Comparison of ENCODE assay signal across 8 cellular contexts in the genomic region with DNA sequence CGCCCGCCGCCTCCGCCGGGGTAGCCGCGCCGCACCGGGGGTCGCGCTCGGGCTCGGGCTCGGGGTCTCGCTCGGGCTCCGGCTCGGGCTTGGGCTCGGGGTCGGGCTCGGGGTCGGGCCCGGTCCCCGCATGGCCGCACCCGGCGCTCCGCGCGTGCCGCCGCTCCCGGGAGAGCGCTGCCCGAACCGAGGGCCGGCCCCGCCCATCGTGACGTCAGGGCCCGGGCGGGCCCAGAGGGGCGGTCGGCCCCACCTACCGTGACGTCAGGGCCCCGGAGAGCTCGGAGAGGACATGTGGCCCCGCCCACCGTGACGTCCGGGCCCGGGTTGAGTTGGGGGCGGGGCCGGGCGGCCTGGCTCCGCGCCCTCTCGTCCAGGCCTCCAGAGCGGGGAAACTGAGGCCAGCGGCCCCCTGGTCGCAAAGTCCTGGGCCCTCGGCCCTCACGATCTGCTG. TPM values are rescaled to one million over a fixed set of nuclear protein-coding genes. Genes with fewer than 3 reads are reported as not detected.
DNase-seq lines count a peak whose midpoint lies in the region; ATAC-seq and TF ChIP-seq lines count a peak whose summit lies in the region.

A gene with protein sequence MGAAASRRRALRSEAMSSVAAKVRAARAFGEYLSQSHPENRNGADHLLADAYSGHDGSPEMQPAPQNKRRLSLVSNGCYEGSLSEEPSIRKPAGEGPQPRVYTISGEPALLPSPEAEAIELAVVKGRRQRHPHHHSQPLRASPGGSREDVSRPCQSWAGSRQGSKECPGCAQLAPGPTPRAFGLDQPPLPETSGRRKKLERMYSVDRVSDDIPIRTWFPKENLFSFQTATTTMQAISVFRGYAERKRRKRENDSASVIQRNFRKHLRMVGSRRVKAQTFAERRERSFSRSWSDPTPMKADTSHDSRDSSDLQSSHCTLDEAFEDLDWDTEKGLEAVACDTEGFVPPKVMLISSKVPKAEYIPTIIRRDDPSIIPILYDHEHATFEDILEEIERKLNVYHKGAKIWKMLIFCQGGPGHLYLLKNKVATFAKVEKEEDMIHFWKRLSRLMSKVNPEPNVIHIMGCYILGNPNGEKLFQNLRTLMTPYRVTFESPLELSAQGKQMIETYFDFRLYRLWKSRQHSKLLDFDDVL (minus strand): TSS at position 188 of the 454 bp plus-strand sequence. CDS start 232 bp downstream, outside the sequence.

- intact Hi-C loops in activated T-helper 2 cell treated with anti-CD3 and anti-CD28 coated beads, Interferon-gamma antibody, Interleukin-2, Interleukin-4, amounts not matched to agents 10 μg/mL and 5 μg/mL and 100 μg/mL, durations not matched to agents 14 hours and 24 hours and 36 hours (cut with micrococcal nuclease), result loop anchor here (2.0 to 10.0 kb wide), 2 partner anchors 92 to 484 kb away; a partner anchor contains a TSS
- intact Hi-C loops in natural killer cell (cut with micrococcal nuclease), result no loop called here

- H3K4me1 ChIP-seq in RWPE2 (ENCODE audit: insufficient read depth, poor library complexity, severe bottlenecking), result no peaks in the 10 kb centered on the region

- peak within 1 kb of the TSS; percentile 11 for H3K27ac ChIP-seq in RWPE2 (ENCODE audit: poor library complexity, severe bottlenecking)

- H3K4me1 Mint-ChIP-seq in activated T-helper 2 cell treated with anti-CD3 and anti-CD28 coated beads, Interferon-gamma antibody, Interleukin-2, Interleukin-4, amounts not matched to agents 10 μg/mL and 5 μg/mL and 100 μg/mL, durations not matched to agents 14 hours and 24 hours and 36 hours (ENCODE audit: low read depth), result peaks cover 11% of the 10 kb centered on the region
- H3K4me1 Mint-ChIP-seq in natural killer cell, result peaks cover 0 to 46% of the 10 kb centered on the region in 2 donors
- H3K4me1 Mint-ChIP-seq in stimulated activated naive B cell treated with anti-CD40 and anti-IgM and Interleukin-4, amounts not matched to agents 10 μg/mL and 1 μg/mL and 100 μg/mL, for 72 hours, result peaks cover 28 to 49% of the 10 kb centered on the region in 2 donors

- peak within 1 kb of the TSS; percentile 69 for H3K4me3 ChIP-seq in RWPE2 (ENCODE audit: severe bottlenecking)

- H3K27me3 ChIP-seq in RWPE2 (ENCODE audit: insufficient read depth, poor library complexity, severe bottlenecking), result no peaks in the 10 kb centered on the region

- peaks cover 17% of the 10 kb centered on the region for H3K36me3 ChIP-seq in RWPE2 (ENCODE audit: low read depth)

- H3K9me3 Mint-ChIP-seq in activated T-helper 2 cell treated with anti-CD3 and anti-CD28 coated beads, Interferon-gamma antibody, Interleukin-2, Interleukin-4, amounts not matched to agents 10 μg/mL and 5 μg/mL and 100 μg/mL, durations not matched to agents 14 hours and 24 hours and 36 hours, result no peaks in the 10 kb centered on the region
- H3K9me3 Mint-ChIP-seq in natural killer cell, result no peaks in the 10 kb centered on the region
- no peaks in the 10 kb centered on the region for H3K9me3 Mint-ChIP-seq in stimulated activated naive B cell treated with anti-CD40 and anti-IgM and Interleukin-4, amounts not matched to agents 10 μg/mL and 1 μg/mL and 100 μg/mL, for 72 hours

- peak within 1 kb of the TSS; percentile 65 for H3K27ac Mint-ChIP-seq in activated T-helper 2 cell treated with anti-CD3 and anti-CD28 coated beads, Interferon-gamma antibody, Interleukin-2, Interleukin-4, amounts not matched to agents 10 μg/mL and 5 μg/mL and 100 μg/mL, durations not matched to agents 14 hours and 24 hours and 36 hours
- H3K27ac Mint-ChIP-seq in natural killer cell, result peak within 1 kb of the TSS; percentile 64 to 78
- H3K27ac Mint-ChIP-seq in stimulated activated naive B cell treated with anti-CD40 and anti-IgM and Interleukin-4, amounts not matched to agents 10 μg/mL and 1 μg/mL and 100 μg/mL, for 72 hours, result peak within 1 kb of the TSS; percentile 79

- ATAC-seq in GM21717 (IDR thresholded peaks at IDR 0.05; ENCODE audit: unreplicated experiment) (peak; percentile 47), RWPE2 (ENCODE audit: low read depth) (peak; percentile 69), natural killer cell (peak; percentile 72 to 89 (median 75))
- ATAC-seq in stimulated activated naive B cell treated with anti-CD40 and anti-IgM and Interleukin-4, amounts not matched to agents 10 μg/mL and 1 μg/mL and 100 μg/mL, for 72 hours (replicated peaks), result peak; percentile 74 to 78

- peaks cover 18% of the 10 kb centered on the region for H3K36me3 Mint-ChIP-seq in activated T-helper 2 cell treated with anti-CD3 and anti-CD28 coated beads, Interferon-gamma antibody, Interleukin-2, Interleukin-4, amounts not matched to agents 10 μg/mL and 5 μg/mL and 100 μg/mL, durations not matched to agents 14 hours and 24 hours and 36 hours (ENCODE audit: low read depth)
- no peaks in the 10 kb centered on the region for H3K36me3 Mint-ChIP-seq in natural killer cell
- H3K36me3 Mint-ChIP-seq in stimulated activated naive B cell treated with anti-CD40 and anti-IgM and Interleukin-4, amounts not matched to agents 10 μg/mL and 1 μg/mL and 100 μg/mL, for 72 hours, result peaks cover 2 to 21% of the 10 kb centered on the region in 2 donors

- TF ChIP-seq CTCF in RWPE2 (IDR thresholded peaks at IDR 0.05; ENCODE audit: poor library complexity, severe bottlenecking) (no peak), natural killer cell (IDR thresholded peaks at IDR 0.05) (no peak)

- no peaks in the 10 kb centered on the region for H3K27me3 Mint-ChIP-seq in activated T-helper 2 cell treated with anti-CD3 and anti-CD28 coated beads, Interferon-gamma antibody, Interleukin-2, Interleukin-4, amounts not matched to agents 10 μg/mL and 5 μg/mL and 100 μg/mL, durations not matched to agents 14 hours and 24 hours and 36 hours (ENCODE audit: low read depth)
- H3K27me3 Mint-ChIP-seq in natural killer cell (ENCODE audit: low read depth in 2 of 2), result no peaks in the 10 kb centered on the region
- H3K27me3 Mint-ChIP-seq in stimulated activated naive B cell treated with anti-CD40 and anti-IgM and Interleukin-4, amounts not matched to agents 10 μg/mL and 1 μg/mL and 100 μg/mL, for 72 hours, result no peaks in the 10 kb centered on the region

- H3K4me3 Mint-ChIP-seq in activated T-helper 2 cell treated with anti-CD3 and anti-CD28 coated beads, Interferon-gamma antibody, Interleukin-2, Interleukin-4, amounts not matched to agents 10 μg/mL and 5 μg/mL and 100 μg/mL, durations not matched to agents 14 hours and 24 hours and 36 hours (ENCODE audit: low read depth), result peak within 1 kb of the TSS; percentile 13
- peak within 1 kb of the TSS; percentile 63 for H3K4me3 Mint-ChIP-seq in natural killer cell
- peak within 1 kb of the TSS; percentile 63 to 79 for H3K4me3 Mint-ChIP-seq in stimulated activated naive B cell treated with anti-CD40 and anti-IgM and Interleukin-4, amounts not matched to agents 10 μg/mL and 1 μg/mL and 100 μg/mL, for 72 hours

- no peaks in the 10 kb centered on the region for H3K9me3 ChIP-seq in RWPE2 (ENCODE audit: severe bottlenecking)

- DNase-seq in DMS153 treated with DMSO at 0.1 percent for 48 hours (lab: John Stamatoyannopoulos, UW; ENCODE audit: unreplicated experiment), result peak; percentile 87
- DNase-seq in KG1 (lab: John Stamatoyannopoulos, UW), result peak; percentile 63
- peak; percentile 92 for DNase-seq in RWPE2 (ENCODE audit: low spot score)
- DNase-seq in activated T-helper 2 cell treated with anti-CD3 and anti-CD28 coated beads, Interferon-gamma antibody, Interleukin-2, Interleukin-4, amounts not matched to agents 10 μg/mL and 5 μg/mL and 100 μg/mL, durations not matched to agents 14 hours and 24 hours and 36 hours (ENCODE audit: low spot score), result peak; percentile 93
- DNase-seq in fibroblast of peridontal ligament (ENCODE audit: extremely low read depth), result peak; percentile 82
- peak; percentile 99 for DNase-seq in natural killer cell
- peak; percentile 90 for DNase-seq in stimulated activated naive B cell treated with anti-CD40 and anti-IgM and Interleukin-4, amounts not matched to agents 10 μg/mL and 1 μg/mL and 100 μg/mL, for 72 hours

RNA-seq across cellular contexts. Expression of the gene that starts here (rescaled TPM):
- 56.1 and 57.6 TPM in 2 replicates for total RNA-seq in activated T-helper 2 cell treated with anti-CD3 and anti-CD28 coated beads, Interferon-gamma antibody, Interleukin-2, Interleukin-4, amounts not matched to agents 10 μg/mL and 5 μg/mL and 100 μg/mL, durations not matched to agents 14 hours and 24 hours and 36 hours
- 100 to 1,000 TPM in 1 of 3 donors, 10 to 100 TPM in 2; 78.1 to 111 (median 87.8) TPM for total RNA-seq in natural killer cell

Comparison
In these comparisons a context has a peak if more than half of its experiments do, and no peak if none do; other contexts are left out.
1. Peak in every context shown above with its lines: DNase-seq, ATAC-seq, H3K4me3 ChIP-seq and H3K27ac ChIP-seq.
2. H3K4me3 Mint-ChIP-seq: peak in every context shown above with its lines; median percentile 71 in stimulated activated naive B cell treated with anti-CD40 and anti-IgM and Interleukin-4, amounts not matched to agents 10 μg/mL and 1 μg/mL and 100 μg/mL, for 72 hours; 63 in natural killer cell; 13 in activated T-helper 2 cell treated with anti-CD3 and anti-CD28 coated beads, Interferon-gamma antibody, Interleukin-2, Interleukin-4, amounts not matched to agents 10 μg/mL and 5 μg/mL and 100 μg/mL, durations not matched to agents 14 hours and 24 hours and 36 hours.